ENCODE assay signal across 8 cellular contexts in genomic region chr20:46512943-46513844, GRCh38. TPM values are rescaled to one million over a fixed set of nuclear protein-coding genes. Genes with fewer than 3 reads are reported as not detected.
DNase-seq lines count a peak whose midpoint lies in the region; ATAC-seq and TF ChIP-seq lines count a peak whose summit lies in the region.

Gene ZNF334, minus strand, starts transcription at chr20:46513559. Its CDS starts 1,457 bp downstream, at chr20:46512102.

- peaks cover 2 to 10% (median 6%) of the 10 kb centered on the region in 4 donors for H3K4me1 Mint-ChIP-seq in CD4-positive, CD25-positive, alpha-beta regulatory T cell

- no peak within 1 kb of the TSS for H3K27ac Mint-ChIP-seq in CD4-positive, CD25-positive, alpha-beta regulatory T cell

- intact Hi-C loops in posterior cingulate gyrus (cut with DNase I) = no loop called here

- no peaks in the 10 kb centered on the region for H3K36me3 ChIP-seq in CD4-positive, CD25-positive, alpha-beta regulatory T cell (ENCODE audit: control insufficient read depth, insufficient read depth, low read length)
- no peaks in the 10 kb centered on the region for H3K36me3 ChIP-seq in hepatocyte (replicated peaks; ENCODE audit: insufficient read depth, low read depth)

- H3K27me3 Mint-ChIP-seq in CD4-positive, CD25-positive, alpha-beta regulatory T cell = peaks cover 36% of the 10 kb centered on the region

- TF ChIP-seq CTCF in hepatocyte (IDR thresholded peaks at IDR 0.05; ENCODE audit: poor library complexity) = no peak

- H3K9me3 Mint-ChIP-seq in CD4-positive, CD25-positive, alpha-beta regulatory T cell = peaks cover 0 to 2% (median 0%) of the 10 kb centered on the region in 7 donors

- no peaks in the 10 kb centered on the region for H3K9me2 ChIP-seq in hepatocyte (replicated peaks; ENCODE audit: insufficient read depth)

- peak within 1 kb of the TSS; percentile 77 to 89 (median 82) for H3K4me3 Mint-ChIP-seq in CD4-positive, CD25-positive, alpha-beta regulatory T cell

- H3K79me2 ChIP-seq in hepatocyte = no peaks in the 10 kb centered on the region

- no peaks in the 10 kb centered on the region for H3K9me3 ChIP-seq in CD4-positive, CD25-positive, alpha-beta regulatory T cell (ENCODE audit: control insufficient read depth in 2 of 2, low read length in 2 of 2)
- H3K9me3 ChIP-seq in hepatocyte (ENCODE audit: low read depth) = no peaks in the 10 kb centered on the region

- peak in 1 of 3 donors; percentile 35 for DNase-seq in CD4-positive, CD25-positive, alpha-beta regulatory T cell
- DNase-seq in NCI-H460 (ENCODE audit: extremely low read depth, low read depth) = peak; percentile 11
- peak; percentile 17 for DNase-seq in activated naive CD8-positive, alpha-beta T cell treated with anti-CD3 and anti-CD28 coated beads, Interleukin-2, amount 50 U/mL, for 16 hours (ENCODE audit: low read depth, low spot score)
- DNase-seq in hepatocyte (ENCODE audit: low spot score) = peak; percentile 90
- DNase-seq in posterior cingulate gyrus = peak; percentile 38 to 96 (median 72)
- DNase-seq in COLO829 (ENCODE audit: low spot score) = no peak

- peak within 1 kb of the TSS; percentile 82 for H3K4me2 ChIP-seq in hepatocyte

- peaks cover 11% of the 10 kb centered on the region for H3K27me3 ChIP-seq in CD4-positive, CD25-positive, alpha-beta regulatory T cell (ENCODE audit: control insufficient read depth, insufficient read depth, low read length)
- H3K27me3 ChIP-seq in hepatocyte = peaks cover 13% of the 10 kb centered on the region

- WGBS in hepatocyte (ENCODE audit: low lambda C conversion rate, missing lambda C conversion rate) = 6% methylated on average over 48 of the region's 49 CpGs

- ATAC-seq in CD4-positive, CD25-positive, alpha-beta regulatory T cell (ENCODE audit: low read depth in 2 of 2) = peak; percentile 42 to 57
- peak; percentile 69 for ATAC-seq in GM21825 (IDR thresholded peaks at IDR 0.05; ENCODE audit: unreplicated experiment)
- no peak for ATAC-seq in HG03378 (IDR thresholded peaks at IDR 0.05; ENCODE audit: unreplicated experiment)

- peaks cover 9% of the 10 kb centered on the region for H3K4me1 ChIP-seq in CD4-positive, CD25-positive, alpha-beta regulatory T cell (ENCODE audit: control insufficient read depth, insufficient read depth, low read length, poor library complexity, severe bottlenecking)
- peaks cover 6% of the 10 kb centered on the region for H3K4me1 ChIP-seq in hepatocyte (ENCODE audit: insufficient read depth)

- no peaks in the 10 kb centered on the region for H4K20me1 ChIP-seq in hepatocyte (ENCODE audit: insufficient read depth, poor library complexity, severe bottlenecking)

- peak within 1 kb of the TSS; percentile 61 for H3K4me3 ChIP-seq in CD4-positive, CD25-positive, alpha-beta regulatory T cell (ENCODE audit: low read depth, low read length)
- H3K4me3 ChIP-seq in hepatocyte = peak within 1 kb of the TSS; percentile 66

- H2AFZ ChIP-seq in hepatocyte = peak within 1 kb of the TSS; percentile 91

- no peak within 1 kb of the TSS for H3K27ac ChIP-seq in CD4-positive, CD25-positive, alpha-beta regulatory T cell (ENCODE audit: insufficient read depth, low read length, poor library complexity, severe bottlenecking)
- peak within 1 kb of the TSS; percentile 82 for H3K27ac ChIP-seq in hepatocyte

- H3K36me3 Mint-ChIP-seq in CD4-positive, CD25-positive, alpha-beta regulatory T cell = no peaks in the 10 kb centered on the region

RNA-seq across cellular contexts. Expression of gene ZNF334, which starts in this region (rescaled TPM):
- total RNA-seq in CD4-positive, CD25-positive, alpha-beta regulatory T cell = 0.25 TPM
- under 1 TPM in 3 of 4 donors, not detected in 1; 0.14 to 0.22 (median 0.19) TPM for polyA plus RNA-seq in CD4-positive, CD25-positive, alpha-beta regulatory T cell
- total RNA-seq in NCI-H460 (2014; rRNA removed; shearing (Covaris generic)) = 0.66 and 0.94 TPM in 2 replicates
- 0.95 and 2.3 TPM in 2 replicates for polyA plus RNA-seq in NCI-H460 (2014; cell fraction: nucleus; rRNA removed)
- 9.2 and 12.6 TPM in 2 replicates for total RNA-seq in hepatocyte
- 6.3 and 8.8 TPM in 2 replicates for polyA plus RNA-seq in hepatocyte

Comparison
In these comparisons a context has a peak if more than half of its experiments do, and no peak if none do; other contexts are left out.
1. Peak in ATAC-seq and H3K4me3 ChIP-seq in CD4-positive, CD25-positive, alpha-beta regulatory T cell; RNA of the gene not detected or under 1 TPM.